In the genomic region with DNA sequence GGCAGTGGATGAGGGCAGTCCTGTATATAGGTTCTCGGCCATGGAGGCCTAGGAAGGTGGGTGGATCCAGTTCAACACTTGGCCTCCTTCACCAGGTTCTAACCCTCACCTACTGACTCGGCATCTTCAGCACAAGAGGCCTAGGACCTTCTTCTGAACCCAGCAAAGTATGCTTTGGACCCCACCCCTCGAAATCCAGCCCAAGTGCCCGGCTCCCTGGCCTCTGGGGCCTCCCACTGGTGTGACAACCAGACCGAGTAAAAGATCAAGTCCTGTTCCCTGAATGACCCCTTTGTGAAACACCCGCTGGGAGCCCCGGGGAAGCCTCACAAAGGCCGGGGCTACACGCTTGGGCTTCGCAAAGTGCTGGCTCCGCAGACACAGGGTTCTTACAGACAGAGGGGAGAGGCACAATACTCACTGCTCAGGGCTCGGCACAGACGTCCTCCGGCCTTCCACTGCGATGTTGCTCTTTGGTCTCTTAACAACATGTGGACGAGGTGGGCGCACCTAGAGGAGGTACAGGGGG, we compare ENCODE assay signal across 23 cellular contexts. TPM values are rescaled to one million over a fixed set of nuclear protein-coding genes. Genes with fewer than 3 reads are reported as not detected.
DNase-seq lines count a peak whose midpoint lies in the region; ATAC-seq and TF ChIP-seq lines count a peak whose summit lies in the region.
"Had no signal": no experiment of that assay in that cellular context is flagged by ENCODE, and none has a peak within 500 bp of the region (broad histone marks: within the 10 kb centered on the region; RNA-seq: fewer than 3 reads in every experiment).

No MANE protein-coding gene starts in this region.

- H3K27me3 ChIP-seq in neural progenitor cell (peaks cover 7% of the 10 kb centered on the region), BE2C (no peaks in the 10 kb centered on the region)
- H3K27me3 ChIP-seq: MG63, Peyer's patch had no signal

- H4K20me1 ChIP-seq in neural progenitor cell (ENCODE audit: low read depth), result peaks cover 41% of the 10 kb centered on the region

- POLR2A ChIA-PET in WTC11 (lab: Charles Lee), result no interaction called here

- no peak overlapping the region for H3K9ac ChIP-seq in neural progenitor cell
- H3K9ac ChIP-seq: SK-N-SH had no signal

- H3K4me3 Mint-ChIP-seq in WTC11 (no peak overlapping the region), neural progenitor cell (no peak overlapping the region), CD14-positive monocyte (no peak overlapping the region)
- H3K4me3 Mint-ChIP-seq: CD8-positive, alpha-beta memory T cell; HFFc6 had no signal

- TF ChIP-seq CTCF in WTC11 (IDR thresholded peaks at IDR 0.05) (no peak), neural progenitor cell (IDR thresholded peaks at IDR 0.05) (no peak), CD14-positive monocyte (IDR thresholded peaks at IDR 0.05) (no peak), BE2C (IDR thresholded peaks at IDR 0.05; ENCODE audit: low read depth, low read length) (no peak)

- peaks cover 42% of the 10 kb centered on the region for H3K4me1 ChIP-seq in neural progenitor cell
- H3K4me1 ChIP-seq in BE2C, result peaks cover 11% of the 10 kb centered on the region
- H3K4me1 ChIP-seq: Peyer's patch had no signal

- H3K79me2 ChIP-seq in neural progenitor cell (ENCODE audit: low read depth), result no peaks in the 10 kb centered on the region

- intact Hi-C loops in CD14-positive monocyte (cut with micrococcal nuclease), result no loop called here

- no peak overlapping the region for H3K27ac Mint-ChIP-seq in WTC11
- H3K27ac Mint-ChIP-seq in neural progenitor cell, result no peak overlapping the region
- H3K27ac Mint-ChIP-seq in CD14-positive monocyte, result peak overlapping the region in 2 of 7 donors; percentile 5 to 68
- H3K27ac Mint-ChIP-seq: HFFc6 had no signal

- no peak overlapping the region for H3K4me3 ChIP-seq in neural progenitor cell
- no peak overlapping the region for H3K4me3 ChIP-seq in BE2C (ENCODE audit: low read depth, low read length)
- H3K4me3 ChIP-seq: MG63, Peyer's patch had no signal

- no peaks in the 10 kb centered on the region for H3K36me3 ChIP-seq in neural progenitor cell
- H3K36me3 ChIP-seq in BE2C, result no peaks in the 10 kb centered on the region
- H3K36me3 ChIP-seq: MG63, Peyer's patch had no signal

- peak overlapping the region; percentile 33 for H3K4me2 ChIP-seq in neural progenitor cell
- H3K4me2 ChIP-seq: SK-N-SH had no signal

- H3K9me3 Mint-ChIP-seq in WTC11 (no peaks in the 10 kb centered on the region), neural progenitor cell (no peaks in the 10 kb centered on the region), CD14-positive monocyte (no peaks in the 10 kb centered on the region)
- H3K9me3 Mint-ChIP-seq: CD8-positive, alpha-beta memory T cell; HFFc6 had no signal

- H3K36me3 Mint-ChIP-seq in WTC11, result no peaks in the 10 kb centered on the region
- no peaks in the 10 kb centered on the region for H3K36me3 Mint-ChIP-seq in neural progenitor cell
- H3K36me3 Mint-ChIP-seq in CD14-positive monocyte, result peaks cover 48 to 78% of the 10 kb centered on the region in 2 donors

- H2AFZ ChIP-seq in neural progenitor cell (replicated peaks), result no peak overlapping the region

- H3K9me3 ChIP-seq in neural progenitor cell (ENCODE audit: low read depth) (no peaks in the 10 kb centered on the region), BE2C (no peaks in the 10 kb centered on the region)
- H3K9me3 ChIP-seq: MG63, Peyer's patch, SK-N-SH had no signal

- peaks cover 40% of the 10 kb centered on the region for H3F3A ChIP-seq in neural progenitor cell (ENCODE audit: low read depth)

- ATAC-seq in WTC11 (peak; percentile 18), HG03095 (IDR thresholded peaks at IDR 0.05; ENCODE audit: unreplicated experiment) (no peak)

- CTCF ChIA-PET in WTC11 (lab: Charles Lee), result interaction anchor here (0.9 to 1.9 kb wide), 10 partner anchors 8 to 638 kb away, joined by 3 to 11 read pairs (median 4); no protein-coding TSS in a partner anchor

- H3K4me1 Mint-ChIP-seq in WTC11, result peaks cover 13% of the 10 kb centered on the region
- H3K4me1 Mint-ChIP-seq in neural progenitor cell, result peaks cover 43% of the 10 kb centered on the region
- H3K4me1 Mint-ChIP-seq in CD14-positive monocyte, result no peaks in the 10 kb centered on the region

- DNase-seq in WTC11 (ENCODE audit: low spot score) (no peak), globus pallidus (ENCODE audit: low spot score) (peak; percentile 42), neural progenitor cell (ENCODE audit: low spot score) (peak; percentile 44), superior temporal gyrus (ENCODE audit: extremely low spot score) (peak; percentile 26), CD14-positive monocyte (ENCODE audit: low spot score) (no peak), BE2C (no peak)
- DNase-seq: CD8-positive, alpha-beta memory T cell; DMS 273 treated with DMSO at 0.1 percent for 48 hours; DMS79; GF-D8; H7; HFFc6; IMR-90; KG1; MG63; NCI-H2029 treated with DMSO at 0.1 percent for 48 hours; NCI-H446 treated with DMSO at 0.1 percent for 48 hours; NCI-H526 treated with DMSO at 0.1 percent for 48 hours; Peyer's patch; SK-N-SH; SW 1271 had no signal

- H3K27me3 Mint-ChIP-seq in WTC11 (ENCODE audit: low read depth), result no peaks in the 10 kb centered on the region
- H3K27me3 Mint-ChIP-seq in neural progenitor cell (ENCODE audit: insufficient read depth, low read depth), result no peaks in the 10 kb centered on the region
- H3K27me3 Mint-ChIP-seq in CD14-positive monocyte (ENCODE audit: low read depth in 3 of 3), result peaks cover 0 to 4% (median 2%) of the 10 kb centered on the region in 3 donors
- H3K27me3 Mint-ChIP-seq: CD8-positive, alpha-beta memory T cell had no signal

- H3K27ac ChIP-seq in neural progenitor cell, result no peak overlapping the region
- H3K27ac ChIP-seq: C4-2B, Peyer's patch had no signal

TF ChIP-seq in WTC11, 78 proteins besides CTCF, POLR2A, EP300 and RAD21:
- no peak for TF ChIP-seq FOXK1 (CRISPR knock-in tag; IDR thresholded peaks at IDR 0.05)
- TF ChIP-seq, protein P1, sequence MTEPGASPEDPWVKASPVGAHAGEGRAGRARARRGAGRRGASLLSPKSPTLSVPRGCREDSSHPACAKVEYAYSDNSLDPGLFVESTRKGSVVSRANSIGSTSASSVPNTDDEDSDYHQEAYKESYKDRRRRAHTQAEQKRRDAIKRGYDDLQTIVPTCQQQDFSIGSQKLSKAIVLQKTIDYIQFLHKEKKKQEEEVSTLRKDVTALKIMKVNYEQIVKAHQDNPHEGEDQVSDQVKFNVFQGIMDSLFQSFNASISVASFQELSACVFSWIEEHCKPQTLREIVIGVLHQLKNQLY (CRISPR knock-in tag; IDR thresholded peaks at IDR 0.05), result no peak
- peak; percentile 26; the same call in 1 of the 2 replicates for TF ChIP-seq ZNF423 (CRISPR knock-in tag; IDR thresholded peaks at IDR 0.05)

RNA-seq across cellular contexts. Expression of a gene that starts 47.0 kb away (rescaled TPM):
- total RNA-seq in WTC11 (2021) (1.8 to 3.5 TPM (median 2.4 TPM) in 3 replicates), neural progenitor cell (ENCODE audit: low replicate concordance) (18.5 and 70.7 TPM in 2 replicates)
- polyA plus RNA-seq in CD14-positive monocyte, result not detected
- 4.6 TPM for polyA plus RNA-seq in BE2C (2012; ENCODE audit: insufficient read depth, insufficient read length, low read depth)
- total RNA-seq: CD8-positive, alpha-beta memory T cell; HFFc6; IMR-90 had no signal
- polyA plus RNA-seq: IMR-90, SK-N-SH had no signal

Comparison
In these comparisons a context has a peak if more than half of its experiments do, and no peak if none do; other contexts are left out.
1. DNase-seq: peak in globus pallidus (single experiment), neural progenitor cell (single experiment) and superior temporal gyrus (single experiment); none in WTC11 (single experiment), CD14-positive monocyte (single experiment) and BE2C (single experiment).